Comparison of ENCODE assay signal across 9 cellular contexts in genomic region chr3:134211797-134212196, GRCh38. TPM values are rescaled to one million over a fixed set of nuclear protein-coding genes. Genes with fewer than 3 reads are reported as not detected.
DNase-seq lines count a peak whose midpoint lies in the region; ATAC-seq and TF ChIP-seq lines count a peak whose summit lies in the region.
"Had no signal": no experiment of that assay in that cellular context is flagged by ENCODE, and none has a peak within 500 bp of the region (broad histone marks: within the 10 kb centered on the region; RNA-seq: fewer than 3 reads in every experiment).

No MANE protein-coding gene starts in this region.

- CTCF ChIA-PET in naive thymus-derived CD4-positive, alpha-beta T cell (lab: Charles Lee) = interaction anchor here (0.8 to 2.8 kb wide), 12 partner anchors 10 to 276 kb away, joined by 3 to 18 read pairs (median 4); no protein-coding TSS in a partner anchor

- peak; percentile 71 for DNase-seq in D341Med (ENCODE audit: low spot score)
- DNase-seq in GM19238 (ENCODE audit: insufficient read length, low spot score) = peak; percentile 11
- DNase-seq in OCI-M1 (lab: John Stamatoyannopoulos, UW) = peak; percentile 85
- peak; percentile 80 for DNase-seq in endodermal cell
- peak in 1 of 9 donors; percentile 16 for DNase-seq in naive thymus-derived CD4-positive, alpha-beta T cell
- DNase-seq in NCI-H187 treated with DMSO at 0.1 percent for 48 hours (lab: John Stamatoyannopoulos, UW) = no peak
- DNase-seq in central memory CD4-positive, alpha-beta T cell = no peak

- H3K4me3 ChIP-seq in endodermal cell (ENCODE audit: low read length) = no peak overlapping the region
- no peak overlapping the region for H3K4me3 ChIP-seq in naive thymus-derived CD4-positive, alpha-beta T cell (ENCODE audit: low read length)

- peaks cover 6% of the 10 kb centered on the region for H3K4me1 Mint-ChIP-seq in endodermal cell
- peaks cover 7 to 35% (median 30%) of the 10 kb centered on the region in 7 donors for H3K4me1 Mint-ChIP-seq in naive thymus-derived CD4-positive, alpha-beta T cell

- ATAC-seq in HG03520 (IDR thresholded peaks at IDR 0.05; ENCODE audit: unreplicated experiment) = peak; percentile 69
- peak; percentile 39 for ATAC-seq in naive thymus-derived CD4-positive, alpha-beta T cell

- H3K9me3 Mint-ChIP-seq in endodermal cell = no peaks in the 10 kb centered on the region
- no peaks in the 10 kb centered on the region for H3K9me3 Mint-ChIP-seq in naive thymus-derived CD4-positive, alpha-beta T cell

- no peaks in the 10 kb centered on the region for H3K27me3 Mint-ChIP-seq in endodermal cell (ENCODE audit: insufficient read depth)
- H3K27me3 Mint-ChIP-seq in naive thymus-derived CD4-positive, alpha-beta T cell = no peaks in the 10 kb centered on the region

- H3K4me1 ChIP-seq in endodermal cell (ENCODE audit: control insufficient read depth, insufficient read depth, low read length) = no peaks in the 10 kb centered on the region
- no peaks in the 10 kb centered on the region for H3K4me1 ChIP-seq in naive thymus-derived CD4-positive, alpha-beta T cell (ENCODE audit: control insufficient read depth in 2 of 2, insufficient read depth in 2 of 2, low read length in 2 of 2)

- no peak overlapping the region for H3K9ac ChIP-seq in endodermal cell (ENCODE audit: extremely low read depth, low read length, poor library complexity, severe bottlenecking)

- intact Hi-C loops in naive thymus-derived CD4-positive, alpha-beta T cell (cut with micrococcal nuclease) = loop anchor here (5.0 kb wide), 3 partner anchors 276 to 394 kb away; partner anchors contain the start of genes ANAPC13 (in 2 of the 2) and CEP63 (in 2 of the 2)

- H3K36me3 Mint-ChIP-seq in endodermal cell (ENCODE audit: low read depth) = peaks cover 27% of the 10 kb centered on the region
- peaks cover 2 to 21% (median 12%) of the 10 kb centered on the region in 5 donors for H3K36me3 Mint-ChIP-seq in naive thymus-derived CD4-positive, alpha-beta T cell

- TF ChIP-seq CTCF in endodermal cell (conservative IDR thresholded peaks at IDR 0.05) = peak; percentile 88

- no peak overlapping the region for H3K27ac ChIP-seq in endodermal cell (ENCODE audit: low read depth, low read length)
- H3K27ac ChIP-seq in naive thymus-derived CD4-positive, alpha-beta T cell (ENCODE audit: low read depth, low read length) = no peak overlapping the region
- H3K27ac ChIP-seq: neutrophil had no signal

- WGBS in endodermal cell (ENCODE audit: insufficient coverage in 1 of 2, insufficient read length in 1 of 2), 2 experiments = 71% methylated on average over 1 to 2 of the region's 2 CpGs

- H3K9me3 ChIP-seq in endodermal cell (ENCODE audit: control insufficient read depth, low read length) = no peaks in the 10 kb centered on the region
- H3K9me3 ChIP-seq in naive thymus-derived CD4-positive, alpha-beta T cell (ENCODE audit: control insufficient read depth in 2 of 3, low read length in 3 of 3) = no peaks in the 10 kb centered on the region
- H3K9me3 ChIP-seq: neutrophil had no signal

- no peak overlapping the region for H3K27ac Mint-ChIP-seq in endodermal cell
- no peak overlapping the region for H3K27ac Mint-ChIP-seq in naive thymus-derived CD4-positive, alpha-beta T cell

- H3K4me3 Mint-ChIP-seq in endodermal cell = no peak overlapping the region
- no peak overlapping the region for H3K4me3 Mint-ChIP-seq in naive thymus-derived CD4-positive, alpha-beta T cell

- POLR2A ChIA-PET in naive thymus-derived CD4-positive, alpha-beta T cell (lab: Charles Lee) = no interaction called here

- H3K27me3 ChIP-seq in endodermal cell (ENCODE audit: control insufficient read depth, insufficient read depth, low read length, poor library complexity, severe bottlenecking) = no peaks in the 10 kb centered on the region
- H3K27me3 ChIP-seq in naive thymus-derived CD4-positive, alpha-beta T cell (ENCODE audit: control insufficient read depth in 2 of 2, insufficient read depth in 2 of 2, low read length in 2 of 2) = no peaks in the 10 kb centered on the region
- H3K27me3 ChIP-seq: neutrophil had no signal

- H3K36me3 ChIP-seq in endodermal cell (ENCODE audit: control insufficient read depth, insufficient read depth, low read length) = peaks cover 63% of the 10 kb centered on the region
- peaks cover 0 to 24% (median 4%) of the 10 kb centered on the region in 3 experiments for H3K36me3 ChIP-seq in naive thymus-derived CD4-positive, alpha-beta T cell (ENCODE audit: control insufficient read depth in 2 of 3, insufficient read depth in 3 of 3, low read length in 3 of 3)

RNA-seq across cellular contexts. Expression of gene RYK, which starts 38.9 kb away (rescaled TPM):
- 10 to 100 TPM; 79.2 to 85.5 TPM for total RNA-seq in endodermal cell
- polyA plus RNA-seq in endodermal cell (2013, experiment 1 of 2) = 70.3 TPM
- polyA plus RNA-seq in endodermal cell (2013, experiment 2 of 2) = 63.3 TPM
- 10 to 100 TPM; 10.7 to 53.5 (median 50.5) TPM for total RNA-seq in naive thymus-derived CD4-positive, alpha-beta T cell
- polyA plus RNA-seq in naive thymus-derived CD4-positive, alpha-beta T cell = 10 to 100 TPM in 1 of 2 donors, 1 to 10 TPM in 1; 6.9 to 10.5 TPM

Comparison
In these comparisons a context has a peak if more than half of its experiments do, and no peak if none do; other contexts are left out.
1. DNase-seq: peak in D341Med (single experiment), GM19238 (single experiment), OCI-M1 (single experiment) and endodermal cell (single experiment); none in NCI-H187 treated with DMSO at 0.1 percent for 48 hours (single experiment) and central memory CD4-positive, alpha-beta T cell (single experiment).